Comparison of ENCODE assay signal across 1 cellular context in the genomic region with DNA sequence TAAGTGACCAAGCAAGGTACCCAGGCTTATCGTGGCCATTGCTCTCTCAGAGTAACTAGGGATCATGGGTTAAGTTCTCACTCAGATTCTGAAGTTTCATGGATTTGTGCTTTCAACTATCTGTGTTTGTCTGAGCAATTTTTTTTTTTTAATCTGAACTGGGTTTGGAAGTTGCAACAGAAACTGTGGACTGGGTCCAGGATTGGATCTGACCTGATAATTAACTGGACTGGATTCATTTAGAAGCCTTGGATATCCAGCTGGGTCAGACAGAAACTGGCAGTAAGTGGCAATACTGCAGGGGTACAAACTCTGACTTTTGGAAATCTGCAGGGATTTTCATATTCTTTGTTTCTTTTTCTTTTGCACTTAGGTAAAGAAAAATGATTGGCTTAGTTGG.
TF ChIP-seq lines count a peak whose summit lies in the region.

No MANE protein-coding gene starts in this region.

TF ChIP-seq in H1, 55 proteins besides CTCF, POLR2A, EP300 and RAD21:
- TF ChIP-seq ZNF274 (IDR thresholded peaks at IDR 0.05; ENCODE audit: borderline replicate concordance, extremely low read depth, low read length) (no peak), SP1 (IDR thresholded peaks at IDR 0.05; ENCODE audit: low read depth, low read length) (0 out of 2 replicates have a peak, but pooled peaks have one; percentile 35), KDM4A (IDR thresholded peaks at IDR 0.05; ENCODE audit: low read depth, low read length, severe bottlenecking) (no peak)
